27 cellular contexts compared by ENCODE assay signal in the genomic region with DNA sequence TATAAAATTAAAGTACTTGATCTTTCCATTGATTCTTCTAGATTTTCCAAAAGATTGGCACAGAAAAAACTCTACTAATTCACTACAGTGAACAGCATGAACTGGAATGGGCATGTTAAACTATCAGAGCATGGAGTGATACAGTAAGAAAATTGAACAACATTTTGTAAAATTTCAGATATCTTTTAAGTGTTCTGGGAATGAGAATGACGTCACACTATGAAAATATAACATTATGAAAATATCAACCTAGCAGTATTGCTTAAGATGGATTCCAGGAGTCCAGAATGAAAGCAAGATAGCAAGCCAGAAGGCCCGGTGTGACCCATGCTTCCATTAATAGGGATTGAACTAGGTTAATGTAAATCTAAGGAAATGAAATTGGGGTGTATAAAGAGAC.
"Had no signal": no experiment of that assay in that cellular context is flagged by ENCODE, and none has a peak within 500 bp of the region (broad histone marks: within the 10 kb centered on the region; RNA-seq: fewer than 3 reads in every experiment).

No MANE protein-coding gene starts in this region.

- H3K4me1 ChIP-seq: colonic mucosa, esophagus muscularis mucosa, esophagus squamous epithelium, foreskin keratinocyte, gastrocnemius medialis, gastroesophageal sphincter, heart left ventricle, heart right ventricle had no signal

- H3K27me3 ChIP-seq: colonic mucosa, dorsolateral prefrontal cortex, esophagus muscularis mucosa, esophagus squamous epithelium, foreskin keratinocyte, gastrocnemius medialis, gastroesophageal sphincter, heart left ventricle, heart right ventricle had no signal

- H3K9me3 ChIP-seq: colonic mucosa, esophagus muscularis mucosa, gastrocnemius medialis, gastroesophageal sphincter, heart left ventricle had no signal

- H3K36me3 ChIP-seq: colonic mucosa, esophagus muscularis mucosa, esophagus squamous epithelium, gastrocnemius medialis, gastroesophageal sphincter, heart left ventricle, heart right ventricle had no signal

- ATAC-seq: effector memory CD8-positive, alpha-beta T cell; esophagus mucosa; foreskin keratinocyte; gastrocnemius medialis; gastroesophageal sphincter; heart left ventricle; heart right ventricle had no signal

- DNase-seq: colonic mucosa; cortex of kidney; dermis blood vessel endothelial cell; dorsolateral prefrontal cortex; effector CD4-positive, alpha-beta T cell; effector CD8-positive, alpha-beta T cell; effector memory CD4-positive, alpha-beta T cell; effector memory CD8-positive, alpha-beta T cell; endodermal cell; erythroblast; esophagus squamous epithelium; foreskin fibroblast; foreskin keratinocyte; foreskin melanocyte; gastrocnemius medialis; glutamatergic neuron; head of caudate nucleus; heart left ventricle; heart right ventricle had no signal

- H3K4me3 ChIP-seq: colonic mucosa, coronary artery, dorsolateral prefrontal cortex, esophagus muscularis mucosa, esophagus squamous epithelium, gastrocnemius medialis, gastroesophageal sphincter, heart left ventricle, heart right ventricle had no signal

- FAIRE-seq: colon, endometrium, endothelial cell of umbilical vein had no signal

- H3K27ac ChIP-seq: colonic mucosa, coronary artery, dorsolateral prefrontal cortex, epithelial cell of prostate, esophagus muscularis mucosa, esophagus squamous epithelium, foreskin keratinocyte, gastrocnemius medialis, gastroesophageal sphincter, heart left ventricle, heart right ventricle had no signal
